ENCODE assay signal across 10 cellular contexts in the genomic region with DNA sequence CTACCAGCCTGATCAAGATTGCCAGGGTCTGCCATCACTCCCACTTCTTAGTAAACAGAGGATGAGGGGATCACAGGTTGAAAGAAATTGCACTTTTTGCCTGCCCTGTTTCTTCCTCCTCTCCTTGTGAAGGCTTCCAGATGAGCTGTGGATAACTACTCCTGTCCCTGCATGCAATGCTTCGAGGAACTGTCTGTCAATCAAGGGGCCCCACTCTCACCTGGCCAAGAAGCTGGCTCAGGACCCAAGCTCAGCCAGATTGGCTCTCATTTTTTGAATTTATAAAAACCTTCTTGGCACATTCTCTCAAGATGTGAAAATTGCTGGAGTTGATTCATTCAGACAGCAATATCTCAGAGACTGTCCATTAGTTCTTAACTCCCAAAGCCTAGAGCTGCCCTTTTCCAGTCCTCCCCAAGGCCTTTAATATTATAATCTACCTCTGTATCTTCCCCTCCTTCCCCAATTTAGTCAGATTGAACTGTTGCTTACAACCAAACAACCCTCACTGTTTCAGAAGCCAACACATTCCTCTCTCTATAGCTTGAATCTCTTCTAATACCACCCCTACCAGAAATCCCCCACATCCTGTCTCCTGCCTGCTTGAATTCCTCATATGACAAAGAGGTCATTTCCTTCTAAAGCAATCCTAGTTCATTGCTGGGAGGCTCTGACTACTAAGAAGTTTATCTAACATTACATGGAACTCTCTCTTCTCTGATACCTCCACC. TPM values are rescaled to one million over a fixed set of nuclear protein-coding genes. Genes with fewer than 3 reads are reported as not detected.
DNase-seq lines count a peak whose midpoint lies in the region; ATAC-seq and TF ChIP-seq lines count a peak whose summit lies in the region.
"Had no signal": no experiment of that assay in that cellular context is flagged by ENCODE, and none has a peak within 500 bp of the region (broad histone marks: within the 10 kb centered on the region; RNA-seq: fewer than 3 reads in every experiment).

No MANE protein-coding gene starts in this region.

- ATAC-seq in activated T-cell treated with anti-CD3 and anti-CD28 coated beads, Interleukin-2, amount 50 U/mL, for 72 hours (replicated peaks in 1 of 2) = no peak

- H3K9me3 ChIP-seq in tibial nerve = no peaks in the 10 kb centered on the region
- H3K9me3 ChIP-seq: SJCRH30 had no signal

- peaks cover 24% of the 10 kb centered on the region for H3K27me3 Mint-ChIP-seq in HFFc6 (ENCODE audit: insufficient read depth)
- H3K27me3 Mint-ChIP-seq in activated T-cell treated with anti-CD3 and anti-CD28 coated beads, Interleukin-2, amount 50 U/mL, for 72 hours (ENCODE audit: low read depth) = no peaks in the 10 kb centered on the region

- no peaks in the 10 kb centered on the region for H3K27me3 ChIP-seq in layer of hippocampus (ENCODE audit: control insufficient read depth, insufficient read depth, low read length)
- no peaks in the 10 kb centered on the region for H3K27me3 ChIP-seq in tibial nerve
- H3K27me3 ChIP-seq: SJCRH30 had no signal

- H3K4me1 Mint-ChIP-seq in HFFc6 (ENCODE audit: low read depth) = peaks cover 100% of the 10 kb centered on the region
- peaks cover 6% of the 10 kb centered on the region for H3K4me1 Mint-ChIP-seq in activated T-cell treated with anti-CD3 and anti-CD28 coated beads, Interleukin-2, amount 50 U/mL, for 72 hours (ENCODE audit: low read depth)

- no peak for TF ChIP-seq POLR2A in tibial nerve (IDR thresholded peaks at IDR 0.05)

- H3K27ac Mint-ChIP-seq in HFFc6 = peak overlapping the region; percentile 99
- no peak overlapping the region for H3K27ac Mint-ChIP-seq in activated T-cell treated with anti-CD3 and anti-CD28 coated beads, Interleukin-2, amount 50 U/mL, for 72 hours
- H3K27ac Mint-ChIP-seq: activated naive CD4-positive, alpha-beta T cell treated with anti-CD3 and anti-CD28 coated beads, Interleukin-2, amount 50 U/mL, for 72 hours; naive thymus-derived CD4-positive, alpha-beta T cell had no signal

- peak overlapping the region; percentile 99 for H3K4me3 Mint-ChIP-seq in HFFc6
- no peak overlapping the region for H3K4me3 Mint-ChIP-seq in activated T-cell treated with anti-CD3 and anti-CD28 coated beads, Interleukin-2, amount 50 U/mL, for 72 hours
- H3K4me3 Mint-ChIP-seq: naive thymus-derived CD4-positive, alpha-beta T cell had no signal

- TF ChIP-seq CTCF in HFFc6 (IDR thresholded peaks at IDR 0.05) (no peak), tibial nerve (IDR thresholded peaks at IDR 0.05) (no peak)

- H3K9me3 Mint-ChIP-seq in HFFc6 = no peaks in the 10 kb centered on the region
- no peaks in the 10 kb centered on the region for H3K9me3 Mint-ChIP-seq in activated T-cell treated with anti-CD3 and anti-CD28 coated beads, Interleukin-2, amount 50 U/mL, for 72 hours
- H3K9me3 Mint-ChIP-seq: activated naive CD4-positive, alpha-beta T cell treated with anti-CD3 and anti-CD28 coated beads, Interleukin-2, amount 50 U/mL, for 72 hours; naive thymus-derived CD4-positive, alpha-beta T cell had no signal

- peaks cover 89% of the 10 kb centered on the region for H3K36me3 Mint-ChIP-seq in HFFc6 (ENCODE audit: low read depth)
- no peaks in the 10 kb centered on the region for H3K36me3 Mint-ChIP-seq in activated T-cell treated with anti-CD3 and anti-CD28 coated beads, Interleukin-2, amount 50 U/mL, for 72 hours (ENCODE audit: insufficient read depth in 2 of 2)
- H3K36me3 Mint-ChIP-seq: activated naive CD4-positive, alpha-beta T cell treated with anti-CD3 and anti-CD28 coated beads, Interleukin-2, amount 50 U/mL, for 72 hours; naive thymus-derived CD4-positive, alpha-beta T cell had no signal

- H3K27ac ChIP-seq in adipose tissue (ENCODE audit: low read depth, low read length) = peak overlapping the region; percentile 51
- H3K27ac ChIP-seq in layer of hippocampus (ENCODE audit: low read depth, low read length) = peak overlapping the region; percentile 16
- H3K27ac ChIP-seq in tibial nerve = peak overlapping the region; percentile 9 to 95 (median 78)
- H3K27ac ChIP-seq: SJCRH30 had no signal

- H3K36me3 ChIP-seq in tibial nerve = peaks cover 0 to 50% (median 4%) of the 10 kb centered on the region in 3 donors

- TF ChIP-seq EP300 in tibial nerve (IDR thresholded peaks at IDR 0.05) = peak in 1 of 2 donors; percentile 25

- peaks cover 0 to 100% (median 87%) of the 10 kb centered on the region in 4 donors for H3K4me1 ChIP-seq in tibial nerve

- DNase-seq in HFFc6 (no peak), tibial nerve (ENCODE audit: low spot score in 2 of 2) (no peak), DMS 273 (lab: John Stamatoyannopoulos, UW; ENCODE audit: unreplicated experiment) (no peak), retina (no peak)
- DNase-seq in activated T-cell treated with anti-CD3 and anti-CD28 coated beads, Interleukin-2, amount 50 U/mL, for 72 hours = no peak
- DNase-seq: naive thymus-derived CD4-positive, alpha-beta T cell had no signal

- H3K4me3 ChIP-seq in tibial nerve = no peak overlapping the region
- H3K4me3 ChIP-seq: SJCRH30 had no signal

- WGBS in adipose tissue, 3 donors = 38 to 64% (median 41%) methylated on average over 1 of the region's 1 CpG
- 54 to 71% methylated on average over 1 of the region's 1 CpG for WGBS in tibial nerve, 2 donors

RNA-seq across cellular contexts. Expression of a gene that starts 11.3 kb away (rescaled TPM):
- 1,000 to 10,000 TPM; 3,729 to 5,836 (median 4,094) TPM for total RNA-seq in HFFc6 (2021; fragmentation: NEBNext Ultra II Directional; extraction: Animal tissue kit (Norgen Biotek cat#: 25700))
- polyA plus RNA-seq in adipose tissue = 1,000 to 10,000 TPM in 1 of 3 donors, 100 to 1,000 TPM in 2; 192 to 1,569 (median 654) TPM
- 1,000 to 10,000 TPM in 3 of 4 donors, 100 to 1,000 TPM in 1; 918 to 2,129 (median 1,501) TPM for total RNA-seq in tibial nerve
- not detected for total RNA-seq in activated T-cell treated with anti-CD3 and anti-CD28 coated beads, Interleukin-2, amount 50 U/mL, for 72 hours

Comparison
In these comparisons a context has a peak if more than half of its experiments do, and no peak if none do; other contexts are left out.
1. H3K27ac ChIP-seq: peak in every context shown above with its lines; median percentile 78 in tibial nerve; 51 in adipose tissue; 16 in layer of hippocampus.
2. RNA of a gene that starts 11.3 kb away (total RNA-seq): 3,729 to 5,836 TPM in HFFc6 and 918 to 2,129 TPM in tibial nerve; not detected in activated T-cell treated with anti-CD3 and anti-CD28 coated beads, Interleukin-2, amount 50 U/mL, for 72 hours; every median in the first group is over 100 times any median in the second.